In genomic region chr19:44746946-44747738, GRCh38 we compare ENCODE assay signal across 8 cellular contexts. TPM values are rescaled to one million over a fixed set of nuclear protein-coding genes. Genes with fewer than 3 reads are reported as not detected.
DNase-seq lines count a peak whose midpoint lies in the region; ATAC-seq and TF ChIP-seq lines count a peak whose summit lies in the region.

No MANE protein-coding gene starts in this region.

- H3K4me3 ChIP-seq in fibroblast of lung (replicated peaks in 1 of 4; ENCODE audit: control extremely low read depth in 1 of 4, insufficient read depth in 1 of 4, low read depth in 3 of 4, low read length in 4 of 4) = peak overlapping the region; percentile 29 to 60 (median 46)

- no peak overlapping the region for H2AFZ ChIP-seq in fibroblast of lung (ENCODE audit: low read length)

- peak overlapping the region; percentile 53 for H3K9ac ChIP-seq in fibroblast of lung (ENCODE audit: insufficient read depth, low read length)

- H3K36me3 ChIP-seq in fibroblast of lung (ENCODE audit: control insufficient read depth, insufficient read depth, low read length) = peaks cover 10% of the 10 kb centered on the region

- ATAC-seq in HG03097 (IDR thresholded peaks at IDR 0.05; ENCODE audit: low FRiP score, unreplicated experiment) = peak; percentile 51
- ATAC-seq in activated T-helper 17 cell treated with anti-CD3 and anti-CD28 coated beads, Interleukin-2, amount 50 U/mL, for 72 hours (replicated peaks) = peak; percentile 86
- ATAC-seq in natural killer cell treated with Interleukin-12 subunit alpha and Interleukin-12 subunit beta and Interleukin-15 and Interleukin-18, amount 100 ng/mL, for 72 hours = peak; percentile 89 to 91

- H3K36me3 Mint-ChIP-seq in activated T-helper 17 cell treated with anti-CD3 and anti-CD28 coated beads, Interleukin-2, amount 50 U/mL, for 72 hours (ENCODE audit: low read depth) = peaks cover 40% of the 10 kb centered on the region
- H3K36me3 Mint-ChIP-seq in natural killer cell treated with Interleukin-12 subunit alpha and Interleukin-12 subunit beta and Interleukin-15 and Interleukin-18, amount 100 ng/mL, for 72 hours = peaks cover 27% of the 10 kb centered on the region

- no peaks in the 10 kb centered on the region for H3K9me3 ChIP-seq in fibroblast of lung (ENCODE audit: control insufficient read depth, insufficient read depth, low read depth, low read length)

- H4K20me1 ChIP-seq in fibroblast of lung (ENCODE audit: control insufficient read depth, extremely low read depth, insufficient read depth, low read length) = no peaks in the 10 kb centered on the region

- peak overlapping the region; percentile 79 for H3K27ac Mint-ChIP-seq in activated T-helper 17 cell treated with anti-CD3 and anti-CD28 coated beads, Interleukin-2, amount 50 U/mL, for 72 hours
- peak overlapping the region; percentile 84 to 92 for H3K27ac Mint-ChIP-seq in natural killer cell treated with Interleukin-12 subunit alpha and Interleukin-12 subunit beta and Interleukin-15 and Interleukin-18, amount 100 ng/mL, for 72 hours

- peak overlapping the region; percentile 89 for H3K27ac ChIP-seq in fibroblast of lung (ENCODE audit: insufficient read depth, low read length)

- H3K79me2 ChIP-seq in fibroblast of lung (ENCODE audit: control insufficient read depth, insufficient read depth, low read length) = peaks cover 33% of the 10 kb centered on the region

- DNase-seq in NCI-H1105 (lab: John Stamatoyannopoulos, UW) (peak; percentile 23), NCI-H1105 treated with DMSO at 0.1 percent for 48 hours (lab: John Stamatoyannopoulos, UW) (no peak), fibroblast of lung (ENCODE audit: low read depth in 2 of 2) (peak; percentile 95 to 96)
- DNase-seq in natural killer cell treated with Interleukin-12 subunit alpha and Interleukin-12 subunit beta and Interleukin-15 and Interleukin-18, amount 100 ng/mL, for 72 hours (ENCODE audit: low spot score) = peak; percentile 93
- peak; percentile 90 for DNase-seq in stimulated activated naive CD4-positive, alpha-beta T cell treated with Interleukin-2 at 50 U/mL for 16 hours (lab: John Stamatoyannopoulos, UW)

- no peaks in the 10 kb centered on the region for H3K27me3 Mint-ChIP-seq in activated T-helper 17 cell treated with anti-CD3 and anti-CD28 coated beads, Interleukin-2, amount 50 U/mL, for 72 hours
- no peaks in the 10 kb centered on the region for H3K27me3 Mint-ChIP-seq in natural killer cell treated with Interleukin-12 subunit alpha and Interleukin-12 subunit beta and Interleukin-15 and Interleukin-18, amount 100 ng/mL, for 72 hours

- peak overlapping the region; percentile 87 for H3K4me2 ChIP-seq in fibroblast of lung (ENCODE audit: extremely low read depth, insufficient read depth, low read length)

- no peak for TF ChIP-seq CTCF in fibroblast of lung (conservative IDR thresholded peaks at IDR 0.05 in 1 of 2, IDR thresholded peaks at IDR 0.05 in 1 of 2; ENCODE audit: low read depth in 1 of 2, low read length in 2 of 2)

- H3K4me3 Mint-ChIP-seq in activated T-helper 17 cell treated with anti-CD3 and anti-CD28 coated beads, Interleukin-2, amount 50 U/mL, for 72 hours = peak overlapping the region; percentile 80
- H3K4me3 Mint-ChIP-seq in natural killer cell treated with Interleukin-12 subunit alpha and Interleukin-12 subunit beta and Interleukin-15 and Interleukin-18, amount 100 ng/mL, for 72 hours = peak overlapping the region; percentile 96

- no peaks in the 10 kb centered on the region for H3K9me3 Mint-ChIP-seq in activated T-helper 17 cell treated with anti-CD3 and anti-CD28 coated beads, Interleukin-2, amount 50 U/mL, for 72 hours
- no peaks in the 10 kb centered on the region for H3K9me3 Mint-ChIP-seq in natural killer cell treated with Interleukin-12 subunit alpha and Interleukin-12 subunit beta and Interleukin-15 and Interleukin-18, amount 100 ng/mL, for 72 hours

- no peaks in the 10 kb centered on the region for H3K27me3 ChIP-seq in fibroblast of lung (ENCODE audit: control insufficient read depth, insufficient read depth, low read length)

- peaks cover 38% of the 10 kb centered on the region for H3K4me1 ChIP-seq in fibroblast of lung (ENCODE audit: control insufficient read depth, extremely low read depth, insufficient read depth, low read length)

- peaks cover 23% of the 10 kb centered on the region for H3K4me1 Mint-ChIP-seq in activated T-helper 17 cell treated with anti-CD3 and anti-CD28 coated beads, Interleukin-2, amount 50 U/mL, for 72 hours
- H3K4me1 Mint-ChIP-seq in natural killer cell treated with Interleukin-12 subunit alpha and Interleukin-12 subunit beta and Interleukin-15 and Interleukin-18, amount 100 ng/mL, for 72 hours (ENCODE audit: low read depth in 2 of 2) = peaks cover 45 to 58% of the 10 kb centered on the region in 2 donors

TF ChIP-seq in PFSK-1, 5 proteins besides CTCF, POLR2A, EP300 and RAD21:
- no peak for TF ChIP-seq POLR2AphosphoS5 (IDR thresholded peaks at IDR 0.05; ENCODE audit: low read depth, low read length)
- peak; percentile 79 for TF ChIP-seq FOXP2 (optimal IDR thresholded peaks at IDR 0.05; ENCODE audit: borderline replicate concordance, extremely low read depth, extremely low read length, insufficient read depth)
- TF ChIP-seq TAF1 (IDR thresholded peaks at IDR 0.05; ENCODE audit: borderline replicate concordance, insufficient read depth, low read length) = peak; percentile 54; the same call in 1 of the 2 replicates

RNA-seq across cellular contexts. Expression of gene BCL3, which starts 1.4 kb away (rescaled TPM):
- polyA plus RNA-seq in PFSK-1 (2012; ENCODE audit: insufficient read length, low read depth) = 76.7 TPM
- 10 to 100 TPM; 79.0 to 86.3 TPM for total RNA-seq in activated T-helper 17 cell treated with anti-CD3 and anti-CD28 coated beads, Interleukin-2, amount 50 U/mL, for 72 hours
- total RNA-seq in fibroblast of lung = 10.8 and 20.6 TPM in 2 replicates
- polyA plus RNA-seq in fibroblast of lung = 6.8 and 10.7 TPM in 2 replicates
- 50.8 and 53.1 TPM in 2 replicates for polyA plus RNA-seq in fibroblast of lung (2012)
- polyA minus RNA-seq in fibroblast of lung (ENCODE audit: low replicate concordance) = 37.8 and 45.9 TPM in 2 replicates
- 100 to 1,000 TPM; 117 to 122 TPM for total RNA-seq in natural killer cell treated with Interleukin-12 subunit alpha and Interleukin-12 subunit beta and Interleukin-15 and Interleukin-18, amount 100 ng/mL, for 72 hours

RNA-seq across cellular contexts. Expression of gene CBLC, which starts 30.5 kb away (rescaled TPM):
- polyA plus RNA-seq in PFSK-1 (2012; ENCODE audit: insufficient read length, low read depth) = not detected
- not detected for total RNA-seq in activated T-helper 17 cell treated with anti-CD3 and anti-CD28 coated beads, Interleukin-2, amount 50 U/mL, for 72 hours
- under 0.01 and 0.33 TPM in 2 replicates for total RNA-seq in fibroblast of lung
- 0.06 TPM in 1 of 2 replicates, not detected in the other for polyA plus RNA-seq in fibroblast of lung
- not detected in 2 replicates for polyA plus RNA-seq in fibroblast of lung (2012)
- not detected in 2 replicates for polyA minus RNA-seq in fibroblast of lung (ENCODE audit: low replicate concordance)
- total RNA-seq in natural killer cell treated with Interleukin-12 subunit alpha and Interleukin-12 subunit beta and Interleukin-15 and Interleukin-18, amount 100 ng/mL, for 72 hours = not detected

RNA-seq across cellular contexts. Expression of gene CEACAM16, which starts 48.2 kb away (rescaled TPM):
- not detected for polyA plus RNA-seq in PFSK-1 (2012; ENCODE audit: insufficient read length, low read depth)
- total RNA-seq in activated T-helper 17 cell treated with anti-CD3 and anti-CD28 coated beads, Interleukin-2, amount 50 U/mL, for 72 hours = not detected
- total RNA-seq in fibroblast of lung = under 0.01 TPM in 1 of 2 replicates, not detected in the other
- polyA plus RNA-seq in fibroblast of lung = not detected in 2 replicates
- not detected in 2 replicates for polyA plus RNA-seq in fibroblast of lung (2012)
- not detected in 2 replicates for polyA minus RNA-seq in fibroblast of lung (ENCODE audit: low replicate concordance)
- total RNA-seq in natural killer cell treated with Interleukin-12 subunit alpha and Interleukin-12 subunit beta and Interleukin-15 and Interleukin-18, amount 100 ng/mL, for 72 hours = not detected
